In the genomic region with DNA sequence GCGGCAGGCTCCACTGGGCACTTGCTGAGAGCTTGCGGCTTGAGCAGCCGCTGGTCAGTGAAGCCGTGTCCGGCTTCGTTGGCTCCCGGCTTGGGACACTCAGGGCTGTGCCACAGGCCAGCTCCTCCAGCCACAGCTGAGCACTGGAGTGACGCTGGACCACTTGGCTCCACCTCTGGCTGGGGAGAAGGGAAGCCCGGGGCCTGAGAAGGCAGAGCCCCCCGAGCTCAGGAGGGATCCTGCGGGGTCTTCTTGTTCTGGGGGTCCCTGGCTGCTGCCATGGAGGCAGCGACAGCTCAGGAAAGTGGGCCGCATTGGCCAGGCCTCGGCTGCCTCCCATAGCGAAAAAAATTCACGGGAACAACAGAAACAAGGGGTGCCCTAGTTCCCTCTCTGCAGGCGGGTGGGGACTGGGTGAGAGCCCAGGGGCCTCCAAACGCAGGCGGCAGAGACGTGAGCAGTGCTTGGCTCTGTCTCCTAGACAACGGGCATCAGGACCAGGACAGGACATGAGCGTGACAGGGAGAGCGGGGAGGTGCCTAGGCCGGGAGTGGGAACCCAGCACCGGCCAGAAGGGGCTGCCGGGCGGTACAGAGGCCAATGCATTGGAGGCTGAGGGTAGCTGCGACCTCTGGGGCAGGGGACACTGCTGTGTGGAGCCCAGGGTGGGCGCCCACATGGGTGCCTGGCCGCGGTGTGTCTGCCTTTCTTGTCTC, we compare ENCODE assay signal across 22 cellular contexts. TPM values are rescaled to one million over a fixed set of nuclear protein-coding genes. Genes with fewer than 3 reads are reported as not detected.
A peak's percentile ranks its signal among the peaks of the same experiment; 100 is the strongest.
DNase-seq lines count a peak whose midpoint lies in the region; ATAC-seq, FAIRE-seq and TF ChIP-seq lines count a peak whose summit lies in the region.
"Had no signal": no experiment of that assay in that cellular context is flagged by ENCODE, and none has a peak within 500 bp of the region (broad histone marks: within the 10 kb centered on the region; RNA-seq: fewer than 3 reads in every experiment).

No MANE protein-coding gene starts in this region.

- H3K4me2 ChIP-seq in BLaER1 = peak overlapping the region; percentile 97
- no peak overlapping the region for H3K4me2 ChIP-seq in DND-41 (ENCODE audit: insufficient read depth, low read length)
- no peak overlapping the region for H3K4me2 ChIP-seq in HepG2 (ENCODE audit: low read depth, low read length)
- no peak overlapping the region for H3K4me2 ChIP-seq in MM.1S (ENCODE audit: low read depth, low read length)

- peak overlapping the region; percentile 70; the same call in 1 of the 2 replicates for H3K27ac ChIP-seq in BLaER1
- peak overlapping the region; percentile 18; the same call in 1 of the 2 replicates for H3K27ac ChIP-seq in DND-41 (ENCODE audit: low read length)
- H3K27ac ChIP-seq in HepG2 (ENCODE audit: extremely low read length, insufficient read depth, low read length) = no peak overlapping the region
- no peak overlapping the region for H3K27ac ChIP-seq in MM.1S (ENCODE audit: low read length)
- H3K27ac ChIP-seq: HL-60, pancreas, tibial artery had no signal

- FAIRE-seq in HepG2 (lab: Jason Lieb, UNC) = no peak
- FAIRE-seq: GM18507, pancreas had no signal

- TF ChIP-seq RAD21 in HepG2 (CRISPR knock-in tag; IDR thresholded peaks at IDR 0.05) = no peak

- in situ Hi-C loops in HepG2 (cut with HindIII; ENCODE audit: extremely low pct_ligation_motif_present, low pct_unique_long_range_greater_than_20kb) = no loop called here

- BruUV-seq in HepG2 (replicated peaks; lab: Mats Ljungman, UMichigan) = TSS peak; percentile 35

- no peaks in the 10 kb centered on the region for H3K4me1 Mint-ChIP-seq in activated T-cell treated with anti-CD3 and anti-CD28 coated beads, Interleukin-2, amount 50 U/mL, for 4 hours (ENCODE audit: low read depth)
- H3K4me1 Mint-ChIP-seq: naive thymus-derived CD8-positive, alpha-beta T cell had no signal

- no peak overlapping the region for H3K4me3 ChIP-seq in BLaER1
- no peak overlapping the region for H3K4me3 ChIP-seq in DND-41 (ENCODE audit: low read depth in 1 of 2, low read length in 2 of 2)
- H3K4me3 ChIP-seq in HepG2 (replicated peaks in 1 of 3; ENCODE audit: insufficient read depth in 1 of 3, low read depth in 2 of 3, low read length in 3 of 3) = no peak overlapping the region
- H3K4me3 ChIP-seq in MM.1S (ENCODE audit: low read length) = no peak overlapping the region
- H3K4me3 ChIP-seq: pancreas, tibial artery had no signal

- H3K4me1 ChIP-seq in BLaER1 (peaks cover 94% of the 10 kb centered on the region), DND-41 (ENCODE audit: insufficient read depth, low read length) (no peaks in the 10 kb centered on the region), HepG2 (ENCODE audit: insufficient read depth, low read length) (peaks cover 23% of the 10 kb centered on the region), MM.1S (ENCODE audit: low read length) (no peaks in the 10 kb centered on the region)
- H3K4me1 ChIP-seq: pancreas, tibial artery had no signal

- H3K36me3 Mint-ChIP-seq in activated T-cell treated with anti-CD3 and anti-CD28 coated beads, Interleukin-2, amount 50 U/mL, for 4 hours (ENCODE audit: insufficient read depth) = peaks cover 30% of the 10 kb centered on the region

- no peaks in the 10 kb centered on the region for H3K27me3 Mint-ChIP-seq in activated T-cell treated with anti-CD3 and anti-CD28 coated beads, Interleukin-2, amount 50 U/mL, for 4 hours (ENCODE audit: low read depth)
- H3K27me3 Mint-ChIP-seq: naive thymus-derived CD8-positive, alpha-beta T cell had no signal

- peaks cover 58% of the 10 kb centered on the region for H3K36me3 ChIP-seq in BLaER1
- H3K36me3 ChIP-seq in DND-41 (ENCODE audit: insufficient read depth, low read length) = peaks cover 68% of the 10 kb centered on the region
- H3K36me3 ChIP-seq in HepG2 (replicated peaks in 1 of 2; ENCODE audit: control insufficient read depth in 1 of 2, insufficient read depth in 2 of 2, low read length in 2 of 2) = peaks cover 58 to 64% of the 10 kb centered on the region in 2 experiments
- H3K36me3 ChIP-seq in MM.1S (replicated peaks; ENCODE audit: insufficient read depth, low read length) = no peaks in the 10 kb centered on the region

- H2AFZ ChIP-seq in DND-41 (ENCODE audit: low read depth, low read length) (no peak overlapping the region), HepG2 (ENCODE audit: low read length) (no peak overlapping the region), MM.1S (ENCODE audit: low read length) (no peak overlapping the region)

- H3K9me2 ChIP-seq in MM.1S (replicated peaks; ENCODE audit: insufficient read depth, low read length) = no peaks in the 10 kb centered on the region

- TF ChIP-seq CTCF in DND-41 (IDR thresholded peaks at IDR 0.05; ENCODE audit: borderline replicate concordance, extremely low read depth, low read length, poor library complexity, severe bottlenecking) (no peak), HepG2 (CRISPR knock-in tag; IDR thresholded peaks at IDR 0.05) (no peak), MM.1S (IDR thresholded peaks at IDR 0.05; ENCODE audit: low read length) (no peak)

- H3K9me3 ChIP-seq in BLaER1 (no peaks in the 10 kb centered on the region), DND-41 (ENCODE audit: insufficient read depth, low read length, severe bottlenecking) (no peaks in the 10 kb centered on the region), HepG2 (ENCODE audit: low read length) (no peaks in the 10 kb centered on the region), MM.1S (replicated peaks; ENCODE audit: insufficient read depth, low read length) (no peaks in the 10 kb centered on the region)
- H3K9me3 ChIP-seq: pancreas, tibial artery had no signal

- CTCF ChIA-PET in HepG2 (lab: Yijun Ruan, JAX; ENCODE audit: low intra/inter-chr PET ratio, low total read pairs) = no interaction called here

- peaks cover 85% of the 10 kb centered on the region for H4K20me1 ChIP-seq in BLaER1
- H4K20me1 ChIP-seq in DND-41 (ENCODE audit: insufficient read depth, low read length) = peaks cover 64% of the 10 kb centered on the region
- H4K20me1 ChIP-seq in HepG2 (ENCODE audit: insufficient read depth, low read length) = no peaks in the 10 kb centered on the region; the same call in 1 of the 2 replicates
- no peaks in the 10 kb centered on the region for H4K20me1 ChIP-seq in MM.1S (ENCODE audit: insufficient read depth, low read length)

- ATAC-seq in DND-41 (ENCODE audit: insufficient read depth, low read depth) (no peak), HepG2 (no peak)
- no peak for ATAC-seq in activated T-cell treated with anti-CD3 and anti-CD28 coated beads, Interleukin-2, amount 50 U/mL, for 4 hours
- ATAC-seq: left cardiac atrium; naive thymus-derived CD8-positive, alpha-beta T cell; pancreas; sciatic nerve; stimulated activated naive CD8-positive, alpha-beta T cell treated with anti-CD3 and anti-CD28 coated beads, Interleukin-15, Interleukin-2, amounts not matched to agents 100 U/mL and 50 U/mL, for 24 hours had no signal

- H3K4me3 Mint-ChIP-seq in activated T-cell treated with anti-CD3 and anti-CD28 coated beads, Interleukin-2, amount 50 U/mL, for 4 hours = no peak overlapping the region
- H3K4me3 Mint-ChIP-seq: naive thymus-derived CD8-positive, alpha-beta T cell had no signal

- TF ChIP-seq POLR2A in HepG2 (IDR thresholded peaks at IDR 0.05; ENCODE audit: insufficient read depth in 1 of 2, low read depth in 2 of 2, low read length in 2 of 2) = no peak; a peak in 1 of 4 replicates

- intact Hi-C loops in HepG2 (cut with micrococcal nuclease; ENCODE audit: unreplicated experiment) = no loop called here

- H3K79me2 ChIP-seq in DND-41 (ENCODE audit: insufficient read depth, low read length) (peaks cover 6% of the 10 kb centered on the region; the same call in 1 of the 2 replicates), HepG2 (ENCODE audit: insufficient read depth, low read length) (no peaks in the 10 kb centered on the region), MM.1S (ENCODE audit: low read length) (no peaks in the 10 kb centered on the region)

- POLR2A ChIA-PET in HepG2 (lab: Yijun Ruan, JAX) = interaction anchor here (0.7 to 3.0 kb wide), 6 partner anchors 21 to 53 kb away, joined by 3 to 20 read pairs (median 3); partner anchors contain the start of gene SLC7A5

- TF ChIP-seq EP300 in HepG2 (IDR thresholded peaks at IDR 0.05; ENCODE audit: low read depth in 2 of 2, low read length in 2 of 2) (no peak), HepG2 (CRISPR knock-in tag; IDR thresholded peaks at IDR 0.05; ENCODE audit: borderline replicate concordance) (no peak)

- 0 out of 2 replicates have a peak, but pooled peaks cover 2% of the 10 kb centered on the region for H3F3A ChIP-seq in MM.1S (ENCODE audit: insufficient read depth, low read length)

- H3K9me3 Mint-ChIP-seq in activated T-cell treated with anti-CD3 and anti-CD28 coated beads, Interleukin-2, amount 50 U/mL, for 4 hours = no peaks in the 10 kb centered on the region
- H3K9me3 Mint-ChIP-seq: naive thymus-derived CD8-positive, alpha-beta T cell had no signal

- DNase-seq in DND-41 (no peak), HepG2 (ENCODE audit: low spot score) (no peak), T-helper 1 cell (no peak), NCI-H1417 (lab: John Stamatoyannopoulos, UW) (no peak), MM.1S (no peak)
- DNase-seq in activated T-cell treated with anti-CD3 and anti-CD28 coated beads, Interleukin-2, amount 50 U/mL, for 4 hours = peak; percentile 21
- DNase-seq: activated naive CD4-positive, alpha-beta T cell; effector CD8-positive, alpha-beta T cell; left cardiac atrium; naive thymus-derived CD8-positive, alpha-beta T cell; NCI-H1436 treated with DMSO at 0.1 percent for 48 hours; NCI-H2171 treated with DMSO at 0.1 percent for 48 hours; NCI-H69; SHP77; stimulated activated naive CD8-positive, alpha-beta T cell treated with anti-CD3 and anti-CD28 coated beads, Interleukin-15, Interleukin-2, amounts not matched to agents 100 U/mL and 50 U/mL, for 24 hours; SW 1271; tibial artery had no signal

- H3K9ac ChIP-seq in BLaER1 (peak overlapping the region; percentile 47; the same call in 1 of the 2 replicates), DND-41 (ENCODE audit: low read depth, low read length) (no peak overlapping the region), HepG2 (ENCODE audit: insufficient read depth, low read depth, low read length) (no peak overlapping the region), MM.1S (ENCODE audit: low read length) (no peak overlapping the region)

- whole genome bisulfite sequencing in HepG2 (ENCODE audit: low lambda C conversion rate) = 94% methylated on average over 24 of the region's 31 CpGs

- no peaks in the 10 kb centered on the region for H3K27me3 ChIP-seq in BLaER1
- H3K27me3 ChIP-seq in DND-41 (ENCODE audit: insufficient read depth, low read length, poor library complexity) = no peaks in the 10 kb centered on the region
- no peaks in the 10 kb centered on the region for H3K27me3 ChIP-seq in HepG2 (ENCODE audit: control insufficient read depth in 1 of 2, insufficient read depth in 2 of 2, low read length in 2 of 2)
- H3K27me3 ChIP-seq in MM.1S (replicated peaks; ENCODE audit: insufficient read depth, low read length) = no peaks in the 10 kb centered on the region
- H3K27me3 ChIP-seq: pancreas had no signal

RNA-seq across cellular contexts. Expression of gene SLC7A5, which starts 37.7 kb away (rescaled TPM):
- 100 to 1,000 TPM; 814 to 984 (median 886) TPM for total RNA-seq in activated T-cell treated with anti-CD3 and anti-CD28 coated beads, Interleukin-2, amount 50 U/mL, for 4 hours
- 84.4 and 155 TPM in 2 replicates for total RNA-seq in HepG2 (2016; rRNA removed; fragmentation: Illumina TruSeq; extraction: Trizol)
- total RNA-seq in HepG2 (2016; cell fraction: cytosol; rRNA removed; fragmentation: Illumina TruSeq; extraction: Trizol; ENCODE audit: low read depth) = 20.4 and 21.0 TPM in 2 replicates
- 65.4 and 165 TPM in 2 replicates for total RNA-seq in HepG2 (2016; cell fraction: insoluble cytoplasmic fraction; rRNA removed; fragmentation: Illumina TruSeq; extraction: Trizol)
- total RNA-seq in HepG2 (2016; cell fraction: membrane; rRNA removed; fragmentation: Illumina TruSeq; extraction: Trizol) = 76.8 and 82.0 TPM in 2 replicates
- total RNA-seq in HepG2 (2016; cell fraction: nucleus; rRNA removed; fragmentation: Illumina TruSeq; extraction: Trizol) = 144 and 171 TPM in 2 replicates
- polyA plus RNA-seq in HepG2 (2011; rRNA removed) = 79.6 and 84.0 TPM in 2 replicates
- 58.4 and 80.8 TPM in 2 replicates for polyA plus RNA-seq in HepG2 (2011; cell fraction: cytosol; rRNA removed)
- 118 and 147 TPM in 2 replicates for polyA plus RNA-seq in HepG2 (2011; cell fraction: nucleus; rRNA removed)
- 135 and 207 TPM in 2 replicates for polyA plus RNA-seq in HepG2 (2012)
- polyA plus RNA-seq in HepG2 (2016; cell fraction: cytosol; fragmentation: Illumina TruSeq; extraction: Trizol; ENCODE audit: low read depth) = 17.8 and 19.1 TPM in 2 replicates
- 93.2 and 121 TPM in 2 replicates for polyA plus RNA-seq in HepG2 (2016; cell fraction: insoluble cytoplasmic fraction; fragmentation: Illumina TruSeq; extraction: Trizol; ENCODE audit: low read depth)
- 56.5 and 59.3 TPM in 2 replicates for polyA plus RNA-seq in HepG2 (2016; cell fraction: membrane; fragmentation: Illumina TruSeq; extraction: Trizol; ENCODE audit: low read depth)
- 307 and 313 TPM in 2 replicates for polyA plus RNA-seq in HepG2 (2016; cell fraction: nucleus; fragmentation: Illumina TruSeq; extraction: Trizol; ENCODE audit: insufficient read depth, low read depth)
- 157 and 170 TPM in 2 replicates for polyA minus RNA-seq in HepG2 (2011; rRNA and poly(A)+ RNA removed; ENCODE audit: low replicate concordance)
- 88.7 and 88.8 TPM in 2 replicates for polyA minus RNA-seq in HepG2 (2011; cell fraction: cytosol; rRNA and poly(A)+ RNA removed)
- polyA minus RNA-seq in HepG2 (2011; cell fraction: nucleus; rRNA and poly(A)+ RNA removed) = 35.7 and 42.5 TPM in 2 replicates

Comparison
In these comparisons a context has a peak if more than half of its experiments do, and no peak if none do; other contexts are left out.
1. H3K27ac ChIP-seq: peak in BLaER1 (single experiment) and DND-41 (single experiment); none in HepG2 (single experiment) and MM.1S (single experiment).